Comparison of ENCODE assay signal across 14 cellular contexts in genomic region chr5:61498121-61498520, GRCh38.
A peak's percentile ranks its signal among the peaks of the same experiment; 100 is the strongest.
DNase-seq lines count a peak whose midpoint lies in the region; ATAC-seq and TF ChIP-seq lines count a peak whose summit lies in the region.
"Had no signal": no experiment of that assay in that cellular context is flagged by ENCODE, and none has a peak within 500 bp of the region (broad histone marks: within the 10 kb centered on the region; RNA-seq: fewer than 3 reads in every experiment).

No MANE protein-coding gene starts in this region.

- no peaks in the 10 kb centered on the region for H3K79me1 ChIP-seq in trophoblast cell (ENCODE audit: low read length)

- no peaks in the 10 kb centered on the region for H3K27me3 ChIP-seq in trophoblast cell (ENCODE audit: insufficient read depth, low read length)
- H3K27me3 ChIP-seq: BE2C had no signal

- H2AFZ ChIP-seq in trophoblast cell (ENCODE audit: insufficient read depth, low read length, poor library complexity): no peak overlapping the region

- H4K8ac ChIP-seq in trophoblast cell (ENCODE audit: low read depth, low read length): no peak overlapping the region

- peaks cover 87% of the 10 kb centered on the region for H3K4me1 Mint-ChIP-seq in brain

- no peak overlapping the region for H3K14ac ChIP-seq in trophoblast cell (ENCODE audit: low read length)

- H3K27ac Mint-ChIP-seq in brain: peak overlapping the region; percentile 22 to 86 (median 63)

- no peak overlapping the region for H2BK120ac ChIP-seq in trophoblast cell (ENCODE audit: insufficient read depth, low read length, poor library complexity)

- peak; percentile 4 for DNase-seq in fibroblast of the aortic adventitia (ENCODE audit: low read depth)
- no peak for DNase-seq in trophoblast cell
- no peak for DNase-seq in left colon
- DNase-seq in HK-2 (ENCODE audit: unreplicated experiment): no peak
- DNase-seq: BE2C; CD4-positive, alpha-beta memory T cell; DMS79; GOT3 had no signal

- peak overlapping the region in 1 of 5 experiments; percentile 3 for H3K4me3 Mint-ChIP-seq in brain
- H3K4me3 Mint-ChIP-seq: CD4-positive, alpha-beta memory T cell had no signal

- WGBS in trophoblast cell (ENCODE audit: extremely low coverage, insufficient coverage, insufficient read length): no CpG with 5 or more reads among the region's 5 CpGs

- H2BK12ac ChIP-seq in trophoblast cell (ENCODE audit: low read length): no peak overlapping the region

- no peak overlapping the region for H3K4me3 ChIP-seq in fibroblast of the aortic adventitia (ENCODE audit: low read depth, low read length)
- no peak overlapping the region for H3K4me3 ChIP-seq in trophoblast cell (ENCODE audit: low read depth, low read length)
- H3K4me3 ChIP-seq: A549, GM12878, HAP-1 had no signal

- H3K36me3 Mint-ChIP-seq in brain: peaks cover 43% of the 10 kb centered on the region

- H3K27me3 Mint-ChIP-seq in brain: no peaks in the 10 kb centered on the region
- H3K27me3 Mint-ChIP-seq: CD4-positive, alpha-beta memory T cell had no signal

- H3K9me3 Mint-ChIP-seq in brain: no peaks in the 10 kb centered on the region
- H3K9me3 Mint-ChIP-seq: CD4-positive, alpha-beta memory T cell had no signal

- H3K4me2 ChIP-seq in trophoblast cell (ENCODE audit: low read length): no peak overlapping the region
- H3K4me2 ChIP-seq: A549 had no signal

- peak overlapping the region; percentile 18 for H4K12ac ChIP-seq in trophoblast cell (ENCODE audit: low read depth, low read length)

- H2BK5ac ChIP-seq in trophoblast cell (ENCODE audit: low read depth, low read length, poor library complexity): no peak overlapping the region

- H3K36me3 ChIP-seq in trophoblast cell (ENCODE audit: control insufficient read depth in 1 of 2, insufficient read depth in 2 of 2, low read length in 2 of 2): peaks cover 0 to 2% of the 10 kb centered on the region in 2 experiments
- H3K36me3 ChIP-seq: BE2C, HAP-1 had no signal

- H2AK5ac ChIP-seq in trophoblast cell (ENCODE audit: low read length): no peak overlapping the region

- no peak overlapping the region for H3K18ac ChIP-seq in trophoblast cell (ENCODE audit: low read length)

- H3K4me1 ChIP-seq in trophoblast cell (ENCODE audit: control insufficient read depth in 1 of 2, insufficient read depth in 2 of 2, low read length in 2 of 2): no peaks in the 10 kb centered on the region

- intact Hi-C loops in left colon (cut with DNase I, micrococcal nuclease): no loop called here

- H3K9ac ChIP-seq in trophoblast cell (ENCODE audit: low read length): no peak overlapping the region

- TF ChIP-seq CTCF in brain (conservative IDR thresholded peaks at IDR 0.05) (no peak), fibroblast of the aortic adventitia (IDR thresholded peaks at IDR 0.05; ENCODE audit: insufficient read depth, low read length) (no peak)

- H3K9me3 ChIP-seq in trophoblast cell (ENCODE audit: insufficient read depth, low read depth, low read length): no peaks in the 10 kb centered on the region
- H3K9me3 ChIP-seq: A549, BE2C, HAP-1 had no signal

- no peak overlapping the region for H4K91ac ChIP-seq in trophoblast cell (ENCODE audit: low read depth, low read length)

- ATAC-seq in GM21825 (IDR thresholded peaks at IDR 0.05; ENCODE audit: unreplicated experiment) (no peak), left colon (no peak)
- ATAC-seq: A549, GM12878 had no signal

- no peaks in the 10 kb centered on the region for H3K79me2 ChIP-seq in trophoblast cell (ENCODE audit: control insufficient read depth, insufficient read depth, low read length, poor library complexity)

- H3K27ac ChIP-seq in trophoblast cell (ENCODE audit: low read depth, low read length): no peak overlapping the region
- H3K27ac ChIP-seq: A549, C4-2B had no signal

- H3K4ac ChIP-seq in trophoblast cell (ENCODE audit: low read depth, low read length): no peak overlapping the region

- no peak overlapping the region for H3K23ac ChIP-seq in trophoblast cell (ENCODE audit: low read length)
